Comparison of ENCODE assay signal across 11 cellular contexts in the genomic region with DNA sequence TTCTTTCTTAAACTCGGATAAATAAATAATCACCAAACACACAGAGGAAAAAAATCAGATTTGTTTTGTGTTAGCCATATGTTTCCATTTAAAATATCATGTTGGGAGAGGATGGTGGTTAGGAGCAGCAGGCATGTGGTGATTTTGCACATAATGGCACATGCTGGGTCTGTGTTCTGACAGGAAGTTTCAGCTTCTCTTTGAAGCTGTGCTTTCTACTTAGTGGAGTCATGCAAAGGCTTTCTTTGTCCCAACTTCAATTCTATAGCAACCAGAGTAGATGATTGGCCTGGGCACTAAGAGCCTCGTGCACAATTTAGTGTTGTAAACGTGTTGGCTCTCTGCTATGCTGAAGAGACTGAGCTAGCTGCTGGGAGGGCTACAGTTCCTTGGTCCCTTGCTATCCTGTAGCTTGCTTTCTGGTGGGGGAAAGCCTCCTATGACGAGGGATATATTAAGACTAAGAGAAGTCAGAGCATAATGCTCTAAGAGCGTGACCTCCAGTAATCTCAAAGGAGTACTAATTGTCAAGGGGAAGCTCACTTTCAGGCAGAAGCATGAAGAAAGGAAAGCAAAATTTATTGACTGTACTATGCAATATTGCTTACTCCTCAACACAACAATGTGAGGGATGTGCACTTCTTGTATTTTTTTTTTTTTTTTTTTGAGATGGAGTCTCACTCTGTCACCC.
A peak's percentile ranks its signal among the peaks of the same experiment; 100 is the strongest.
DNase-seq lines count a peak whose midpoint lies in the region; ATAC-seq and TF ChIP-seq lines count a peak whose summit lies in the region.
"Had no signal": no experiment of that assay in that cellular context is flagged by ENCODE, and none has a peak within 500 bp of the region (broad histone marks: within the 10 kb centered on the region; RNA-seq: fewer than 3 reads in every experiment).

No MANE protein-coding gene starts in this region.

- no peaks in the 10 kb centered on the region for H3K36me3 ChIP-seq in stomach smooth muscle (ENCODE audit: control insufficient read depth in 2 of 2, insufficient read depth in 2 of 2, low read length in 2 of 2)
- H3K36me3 ChIP-seq: prostate gland had no signal

- no peaks in the 10 kb centered on the region for H3K9me3 ChIP-seq in stomach smooth muscle (ENCODE audit: control insufficient read depth in 2 of 2, low read length in 2 of 2)
- H3K9me3 ChIP-seq: prostate gland had no signal

- H3K36me3 Mint-ChIP-seq in activated naive CD4-positive, alpha-beta T cell treated with anti-CD3 and anti-CD28 coated beads, Interleukin-2, amount 50 U/mL, for 72 hours: peaks cover 0 to 14% of the 10 kb centered on the region in 2 donors

- DNase-seq in activated naive CD4-positive, alpha-beta T cell treated with anti-CD3 and anti-CD28 coated beads, Interleukin-2, amount 50 U/mL, for 72 hours (ENCODE audit: low spot score in 2 of 2): no peak
- no peak for DNase-seq in activated naive CD4-positive, alpha-beta T cell treated with Interleukin-2 at 50 U/mL for 16 hours
- DNase-seq in astrocyte of the spinal cord (ENCODE audit: low read depth, low spot score) (peak; percentile 42), islet precursor cell (peak; percentile 83)
- DNase-seq: DMS153, NCI-H2171 treated with DMSO at 0.1 percent for 48 hours had no signal

- H3K4me3 ChIP-seq in astrocyte of the spinal cord (ENCODE audit: low read depth, low read length) (no peak overlapping the region), stomach smooth muscle (ENCODE audit: low read length in 2 of 2) (no peak overlapping the region)
- H3K4me3 ChIP-seq: prostate gland had no signal

- no peaks in the 10 kb centered on the region for H3K27me3 ChIP-seq in stomach smooth muscle (ENCODE audit: control insufficient read depth in 1 of 2, insufficient read depth in 2 of 2, low read length in 2 of 2)

- H3K9ac ChIP-seq in stomach smooth muscle (ENCODE audit: low read length in 2 of 2): no peak overlapping the region

- peaks cover 0 to 5% of the 10 kb centered on the region in 2 donors for H3K9me3 Mint-ChIP-seq in activated naive CD4-positive, alpha-beta T cell treated with anti-CD3 and anti-CD28 coated beads, Interleukin-2, amount 50 U/mL, for 72 hours

- TF ChIP-seq CTCF in astrocyte of the spinal cord (IDR thresholded peaks at IDR 0.05; ENCODE audit: low read depth, low read length): no peak

- peak; percentile 50 to 62 for ATAC-seq in activated naive CD4-positive, alpha-beta T cell treated with anti-CD3 and anti-CD28 coated beads, Interleukin-2, amount 50 U/mL, for 72 hours
- no peak for ATAC-seq in GM18517 (IDR thresholded peaks at IDR 0.05; ENCODE audit: unreplicated experiment)
- no peak for ATAC-seq in HG03108 (IDR thresholded peaks at IDR 0.05; ENCODE audit: unreplicated experiment)
- no peak for ATAC-seq in HG02588 (IDR thresholded peaks at IDR 0.05; ENCODE audit: unreplicated experiment)

- H3K27ac Mint-ChIP-seq in activated naive CD4-positive, alpha-beta T cell treated with anti-CD3 and anti-CD28 coated beads, Interleukin-2, amount 50 U/mL, for 72 hours: peak overlapping the region in 1 of 2 donors; percentile 9

- H3K4me1 ChIP-seq in stomach smooth muscle (ENCODE audit: control insufficient read depth, insufficient read depth, low read length): peaks cover 11% of the 10 kb centered on the region
- H3K4me1 ChIP-seq: prostate gland had no signal

- in situ Hi-C loops in astrocyte of the spinal cord (cut with HindIII; ENCODE audit: low sequenced_read_pairs): no loop called here

- peak overlapping the region; percentile 18 for H3K27ac ChIP-seq in stomach smooth muscle (ENCODE audit: low read length)
- H3K27ac ChIP-seq: prostate gland had no signal

Comparison
In these comparisons a context has a peak if more than half of its experiments do, and no peak if none do; other contexts are left out.
1. ATAC-seq: peak in activated naive CD4-positive, alpha-beta T cell treated with anti-CD3 and anti-CD28 coated beads, Interleukin-2, amount 50 U/mL, for 72 hours (2 of 2); none in GM18517 (single experiment), HG03108 (single experiment) and HG02588 (single experiment).
2. DNase-seq: peak in astrocyte of the spinal cord (single experiment) and islet precursor cell (single experiment); none in activated naive CD4-positive, alpha-beta T cell treated with anti-CD3 and anti-CD28 coated beads, Interleukin-2, amount 50 U/mL, for 72 hours (0 of 2) and activated naive CD4-positive, alpha-beta T cell treated with Interleukin-2 at 50 U/mL for 16 hours (single experiment).